In the genomic region with DNA sequence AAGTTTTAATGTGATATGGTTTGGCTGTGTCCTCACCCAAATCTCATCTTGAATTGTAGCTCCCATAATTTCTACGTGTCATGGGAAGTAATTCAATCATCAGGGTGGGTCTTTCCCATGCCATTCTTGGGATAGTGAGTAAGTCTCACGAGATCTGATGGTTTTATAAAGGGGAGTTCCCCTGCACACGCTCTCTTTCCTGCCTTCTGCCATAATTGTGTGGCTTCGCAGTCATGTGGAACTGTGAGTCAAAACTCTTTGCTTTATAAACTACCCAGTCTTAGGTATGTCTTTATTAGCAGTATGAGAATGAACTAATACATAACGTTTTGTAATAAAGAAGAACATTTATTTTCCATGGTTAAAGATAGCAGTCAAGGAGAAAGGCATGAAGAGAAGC, we compare ENCODE assay signal across 17 cellular contexts. TPM values are rescaled to one million over a fixed set of nuclear protein-coding genes. Genes with fewer than 3 reads are reported as not detected.
A peak's percentile ranks its signal among the peaks of the same experiment; 100 is the strongest.
DNase-seq lines count a peak whose midpoint lies in the region; ATAC-seq lines count a peak whose summit lies in the region.
"Had no signal": no experiment of that assay in that cellular context is flagged by ENCODE, and none has a peak within 500 bp of the region (broad histone marks: within the 10 kb centered on the region; RNA-seq: fewer than 3 reads in every experiment).

No MANE protein-coding gene starts in this region.

- DNase-seq in LHCN-M2 (ENCODE audit: low read depth): peak; percentile 20
- DNase-seq in stromal cell of bone marrow (ENCODE audit: low read depth): peak; percentile 45
- no peak for DNase-seq in stimulated activated naive CD4-positive, alpha-beta T cell (lab: John Stamatoyannopoulos, UW)
- DNase-seq in kidney glomerular epithelial cell (lab: John Stamatoyannopoulos, UW): no peak
- DNase-seq: activated CD8-positive, alpha-beta T cell treated with anti-CD3 and anti-CD28 coated beads for 36 hours; activated effector memory CD4-positive, alpha-beta T cell treated with Interleukin-2 at 50 U/mL for 16 hours; left ventricle myocardium inferior; natural killer cell; NCI-H2171; NK-92 treated with Interleukin-12 subunit alpha and Interleukin-12 subunit beta, amount 100 ng/mL, for 24 hours; SIG-M5; stimulated activated CD4-positive, alpha-beta T cell treated with anti-CD3 and anti-CD28 coated beads, Interleukin-2, amount 100 ng/mL, for 24 hours had no signal

- peak; percentile 72 for ATAC-seq in GM19328 (IDR thresholded peaks at IDR 0.05; ENCODE audit: unreplicated experiment)
- peak; percentile 91 for ATAC-seq in HG02852 (IDR thresholded peaks at IDR 0.05; ENCODE audit: unreplicated experiment)
- ATAC-seq in HG03159 (IDR thresholded peaks at IDR 0.05; ENCODE audit: unreplicated experiment): no peak
- ATAC-seq: activated CD8-positive, alpha-beta T cell treated with anti-CD3 and anti-CD28 coated beads for 36 hours; esophagus mucosa; HepG2; natural killer cell had no signal

RNA-seq across cellular contexts. Expression of a gene that starts 39.2 kb away (rescaled TPM):
- 35.8 and 42.1 TPM in 2 replicates for total RNA-seq in LHCN-M2 (2014; rRNA removed)
- polyA plus RNA-seq in LHCN-M2 (2012): 16.1 TPM

Comparison
In these comparisons a context has a peak if more than half of its experiments do, and no peak if none do; other contexts are left out.
1. DNase-seq: peak in LHCN-M2 (single experiment) and stromal cell of bone marrow (single experiment); none in stimulated activated naive CD4-positive, alpha-beta T cell (0 of 6) and kidney glomerular epithelial cell (single experiment).